Comparison of ENCODE assay signal across 35 cellular contexts in the genomic region with DNA sequence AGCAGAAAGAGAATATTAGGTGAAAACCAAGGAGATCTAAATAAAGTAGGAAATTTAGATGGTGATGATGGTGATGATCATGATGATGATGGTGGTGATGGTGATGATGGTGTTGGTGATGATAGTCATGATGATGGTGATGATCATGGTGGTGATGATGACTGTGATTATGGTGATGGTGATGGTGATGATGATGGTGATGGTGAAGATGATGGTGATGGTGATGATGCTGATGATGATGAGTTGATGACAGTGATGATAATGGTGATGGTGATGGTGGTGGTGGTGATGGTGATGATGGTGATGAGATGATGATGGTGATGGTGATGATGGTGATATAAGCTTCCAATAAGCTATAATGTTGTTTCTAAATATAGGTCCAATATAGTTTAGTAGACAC.
"Had no signal": no experiment of that assay in that cellular context is flagged by ENCODE, and none has a peak within 500 bp of the region (broad histone marks: within the 10 kb centered on the region; RNA-seq: fewer than 3 reads in every experiment).

No MANE protein-coding gene starts in this region.

- H3K36me3 ChIP-seq: adrenal gland, breast epithelium, cardiac muscle cell, colonic mucosa, gastrocnemius medialis, heart left ventricle had no signal

- H3K27ac ChIP-seq: adrenal gland, breast epithelium, cardiac muscle cell, colonic mucosa, gastrocnemius medialis had no signal

- H3K27ac Mint-ChIP-seq: activated CD4-positive, alpha-beta T cell treated with anti-CD3 and anti-CD28 coated beads for 36 hours; activated CD4-positive, alpha-beta T cell treated with anti-CD3 and anti-CD28 coated beads, Interleukin-2, amount 10 ng/mL, durations not matched to agents 24 days and 14 days; activated CD8-positive, alpha-beta T cell treated with anti-CD3 and anti-CD28 coated beads for 36 hours; activated naive CD4-positive, alpha-beta T cell treated with anti-CD3 and anti-CD28 coated beads, Interleukin-2, amount 50 U/mL, for 24 hours; activated naive CD8-positive, alpha-beta T cell treated with anti-CD3 and anti-CD28 coated beads for 36 hours; activated naive CD8-positive, alpha-beta T cell treated with anti-CD3 and anti-CD28 coated beads, Interleukin-2, amount 50 U/mL, for 24 hours; activated T-helper 17 cell treated with anti-CD3 and anti-CD28 coated beads, Interleukin-2, amount 50 U/mL, for 72 hours; T-helper 17 cell; T-helper 2 cell treated with Interferon-gamma antibody and Interleukin-4, amounts not matched to agents 5 μg/mL and 100 μg/mL, for 36 hours had no signal

- H3K9me3 Mint-ChIP-seq: activated naive CD8-positive, alpha-beta T cell treated with anti-CD3 and anti-CD28 coated beads for 36 hours had no signal

- ATAC-seq: activated CD4-positive, alpha-beta T cell treated with anti-CD3 and anti-CD28 coated beads for 36 hours; activated CD8-positive, alpha-beta T cell treated with anti-CD3 and anti-CD28 coated beads for 36 hours; activated naive CD8-positive, alpha-beta T cell treated with anti-CD3 and anti-CD28 coated beads, Interleukin-2, amount 50 U/mL, for 24 hours; activated T-cell treated with anti-CD3 and anti-CD28 coated beads, Interleukin-2, amount 50 U/mL, for 4 hours; activated T-helper 17 cell treated with anti-CD3 and anti-CD28 coated beads, Interleukin-2, amount 50 U/mL, for 72 hours; esophagus mucosa; gastrocnemius medialis; heart left ventricle; T-helper 17 cell had no signal

- FAIRE-seq: endometrium, endothelial cell of umbilical vein had no signal

- H3K27me3 Mint-ChIP-seq: brain, T-helper 17 cell had no signal

- H3K9me3 ChIP-seq: adrenal gland, breast epithelium, colonic mucosa, gastrocnemius medialis, heart left ventricle had no signal

- H3K4me3 Mint-ChIP-seq: activated CD4-positive, alpha-beta T cell treated with anti-CD3 and anti-CD28 coated beads for 36 hours; activated CD4-positive, alpha-beta T cell treated with anti-CD3 and anti-CD28 coated beads, Interleukin-2, amount 10 ng/mL, durations not matched to agents 24 days and 14 days; activated CD8-positive, alpha-beta T cell treated with anti-CD3 and anti-CD28 coated beads for 36 hours; activated naive CD4-positive, alpha-beta T cell treated with anti-CD3 and anti-CD28 coated beads, Interleukin-2, amount 50 U/mL, for 24 hours; activated naive CD8-positive, alpha-beta T cell treated with anti-CD3 and anti-CD28 coated beads for 36 hours; activated naive CD8-positive, alpha-beta T cell treated with anti-CD3 and anti-CD28 coated beads, Interleukin-2, amount 50 U/mL, for 24 hours; activated T-cell treated with anti-CD3 and anti-CD28 coated beads, Interleukin-2, amount 50 U/mL, for 4 hours; activated T-helper 17 cell treated with anti-CD3 and anti-CD28 coated beads, Interleukin-2, amount 50 U/mL, for 72 hours; brain; T-helper 17 cell; T-helper 2 cell treated with Interferon-gamma antibody and Interleukin-4, amounts not matched to agents 5 μg/mL and 100 μg/mL, for 36 hours had no signal

- DNase-seq: activated CD4-positive, alpha-beta T cell treated with anti-CD3 and anti-CD28 coated beads for 36 hours; activated CD4-positive, alpha-beta T cell treated with anti-CD3 and anti-CD28 coated beads, Interleukin-2, amount 10 ng/mL, durations not matched to agents 24 days and 14 days; activated CD4-positive, CD25-positive, alpha-beta regulatory T cell; activated CD4-positive, CD25-positive, alpha-beta regulatory T cell treated with anti-CD3 and anti-CD28 coated beads, Interleukin-2, amount 50 U/mL, for 72 hours; activated CD8-positive, alpha-beta memory T cell treated with anti-CD3 and anti-CD28 coated beads for 24 hours; activated CD8-positive, alpha-beta T cell treated with anti-CD3 and anti-CD28 coated beads for 36 hours; activated effector memory CD4-positive, alpha-beta T cell treated with Interleukin-2 at 50 U/mL for 16 hours; activated gamma-delta T cell treated with Interleukin-2 at 50 U/mL for 16 hours; activated naive CD4-positive, alpha-beta T cell treated with Interleukin-2 at 50 U/mL for 16 hours; activated naive CD8-positive, alpha-beta T cell treated with anti-CD3 and anti-CD28 coated beads for 36 hours; activated naive CD8-positive, alpha-beta T cell treated with anti-CD3 and anti-CD28 coated beads, Interleukin-2, amount 50 U/mL, for 24 hours; activated T-cell treated with anti-CD3 and anti-CD28 coated beads, Interleukin-2, amount 50 U/mL, for 4 hours; adrenal gland; amygdala; aorta; central memory CD4-positive, alpha-beta T cell; cerebellar nuclear complex; colonic mucosa; effector CD8-positive, alpha-beta T cell; foreskin fibroblast; gastrocnemius medialis; glutamatergic neuron; heart left ventricle; T-helper 1 cell; T-helper 17 cell; T1000 had no signal

- H3K27me3 ChIP-seq: adrenal gland, breast epithelium, cardiac muscle cell, colonic mucosa, gastrocnemius medialis, heart left ventricle had no signal

- H3K4me1 ChIP-seq: adrenal gland, breast epithelium, colonic mucosa, gastrocnemius medialis, heart left ventricle had no signal

- H3K36me3 Mint-ChIP-seq: activated naive CD8-positive, alpha-beta T cell treated with anti-CD3 and anti-CD28 coated beads for 36 hours; brain had no signal

- H3K4me1 Mint-ChIP-seq: activated naive CD4-positive, alpha-beta T cell treated with anti-CD3 and anti-CD28 coated beads, Interleukin-2, amount 50 U/mL, for 24 hours; activated naive CD8-positive, alpha-beta T cell treated with anti-CD3 and anti-CD28 coated beads for 36 hours; activated naive CD8-positive, alpha-beta T cell treated with anti-CD3 and anti-CD28 coated beads, Interleukin-2, amount 50 U/mL, for 24 hours; brain; T-helper 17 cell had no signal

- H3K4me3 ChIP-seq: adrenal gland, breast epithelium, cardiac muscle cell, colonic mucosa, gastrocnemius medialis, heart left ventricle had no signal
